ENCODE assay signal across 1 cellular context in genomic region chr15:74897300-74897701, GRCh38.
TF ChIP-seq lines count a peak whose summit lies in the region.

No MANE protein-coding gene starts in this region.

TF ChIP-seq in HepG2, 621 proteins besides CTCF, POLR2A, EP300 and RAD21:
- TF ChIP-seq POLR2G (IDR thresholded peaks at IDR 0.05; ENCODE audit: low read depth, low read length) (0 out of 2 replicates have a peak, but pooled peaks have one; percentile 25), IRF1 (CRISPR knock-in tag; IDR thresholded peaks at IDR 0.05; ENCODE audit: low read depth) (no peak), AGO2 (optimal IDR thresholded peaks at IDR 0.05; ENCODE audit: low read depth, low read length) (peak; percentile 60)
TF ChIP-seq in HepG2: peak in this region for 2.
